Comparison of ENCODE assay signal across 27 cellular contexts in the genomic region with DNA sequence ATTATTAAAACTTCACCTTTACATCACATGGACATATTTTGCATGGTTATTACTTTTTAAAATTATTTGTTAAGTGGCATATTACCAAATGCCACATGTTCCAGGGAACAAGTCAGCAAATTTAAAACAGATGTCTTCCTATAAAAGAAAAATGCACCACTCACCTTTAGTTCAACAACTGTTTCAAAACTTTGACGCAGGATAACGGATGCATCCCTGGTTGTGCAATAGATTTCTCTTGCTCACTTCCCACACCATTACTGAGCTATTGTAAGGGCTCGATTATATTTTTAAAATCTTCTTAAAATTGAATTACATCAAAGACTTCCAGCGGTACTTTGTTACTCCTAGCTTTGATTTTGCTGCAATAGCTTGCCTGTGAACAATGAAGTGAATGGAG.
"Had no signal": no experiment of that assay in that cellular context is flagged by ENCODE, and none has a peak within 500 bp of the region (broad histone marks: within the 10 kb centered on the region; RNA-seq: fewer than 3 reads in every experiment).

No MANE protein-coding gene starts in this region.

- DNase-seq: activated CD4-positive, alpha-beta T cell treated with anti-CD3 and anti-CD28 coated beads, Interleukin-2, amount 10 ng/mL, durations not matched to agents 24 days and 14 days; activated CD4-positive, alpha-beta T cell treated with anti-CD3 and anti-CD28 coated beads, Interleukin-2, amount 50 U/mL, for 4 hours; activated CD8-positive, alpha-beta T cell treated with anti-CD3 and anti-CD28 coated beads for 36 hours; activated gamma-delta T cell treated with Interleukin-2 at 50 U/mL for 16 hours; activated naive CD4-positive, alpha-beta T cell treated with anti-CD3 and anti-CD28 coated beads for 36 hours; activated T-cell treated with anti-CD3 and anti-CD28 coated beads, Interleukin-2, amount 50 U/mL, for 24 hours; amniotic stem cell; aorta; brain microvascular endothelial cell; central memory CD4-positive, alpha-beta T cell; MM.1S; NCI-H1105; NCI-H1417 treated with DMSO at 0.1 percent for 48 hours; NCI-H187 treated with DMSO at 0.1 percent for 48 hours; NCI-H2081; NCI-H2171 treated with DMSO at 0.1 percent for 48 hours; NCI-H2227 treated with DMSO at 0.1 percent for 48 hours; NCI-H446; NCI-H510A treated with DMSO at 0.1 percent for 48 hours; SHP77; SJCRH30; T1000 had no signal

- H3K4me3 ChIP-seq: SJCRH30, SK-N-MC had no signal

- ATAC-seq: activated CD8-positive, alpha-beta T cell treated with anti-CD3 and anti-CD28 coated beads for 36 hours; activated naive CD4-positive, alpha-beta T cell treated with anti-CD3 and anti-CD28 coated beads, Interleukin-2, amount 50 U/mL, for 72 hours; Panc1 had no signal

- H3K36me3 ChIP-seq: brain microvascular endothelial cell, SJCRH30 had no signal

- H3K9ac ChIP-seq: KMS-11 had no signal

- H3K4me1 Mint-ChIP-seq: activated CD4-positive, alpha-beta T cell treated with anti-CD3 and anti-CD28 coated beads, Interleukin-2, amount 10 ng/mL, durations not matched to agents 24 days and 14 days had no signal

- H3K27ac ChIP-seq: brain microvascular endothelial cell, KMS-11, SJCRH30, SK-N-MC had no signal

- H3K4me3 Mint-ChIP-seq: activated CD4-positive, alpha-beta T cell treated with anti-CD3 and anti-CD28 coated beads, Interleukin-2, amount 10 ng/mL, durations not matched to agents 24 days and 14 days; activated CD8-positive, alpha-beta T cell treated with anti-CD3 and anti-CD28 coated beads for 36 hours; activated naive CD4-positive, alpha-beta T cell treated with anti-CD3 and anti-CD28 coated beads for 36 hours; activated T-cell treated with anti-CD3 and anti-CD28 coated beads, Interleukin-2, amount 50 U/mL, for 24 hours; activated T-helper 1 cell treated with anti-CD3 and anti-CD28 coated beads, Interleukin-12 subunit alpha, Interleukin-12 subunit beta, Interleukin-2, Interleukin-4 antibody, amounts not matched to agents 30 ng/mL and 10 ng/mL and 1 ng/mL, durations not matched to agents 14 hours and 24 hours and 36 hours had no signal

- H3K27ac Mint-ChIP-seq: activated CD4-positive, alpha-beta T cell treated with anti-CD3 and anti-CD28 coated beads, Interleukin-2, amount 10 ng/mL, durations not matched to agents 24 days and 14 days; activated CD8-positive, alpha-beta T cell treated with anti-CD3 and anti-CD28 coated beads for 36 hours; activated naive CD4-positive, alpha-beta T cell treated with anti-CD3 and anti-CD28 coated beads for 36 hours; activated naive CD4-positive, alpha-beta T cell treated with anti-CD3 and anti-CD28 coated beads, Interleukin-2, amount 50 U/mL, for 72 hours; activated T-cell treated with anti-CD3 and anti-CD28 coated beads, Interleukin-2, amount 50 U/mL, for 24 hours; activated T-helper 1 cell treated with anti-CD3 and anti-CD28 coated beads, Interleukin-12 subunit alpha, Interleukin-12 subunit beta, Interleukin-2, Interleukin-4 antibody, amounts not matched to agents 30 ng/mL and 10 ng/mL and 1 ng/mL, durations not matched to agents 14 hours and 24 hours and 36 hours had no signal

- H3K27me3 ChIP-seq: brain microvascular endothelial cell, SJCRH30 had no signal

- H3K27me3 Mint-ChIP-seq: activated CD4-positive, alpha-beta T cell treated with anti-CD3 and anti-CD28 coated beads, Interleukin-2, amount 10 ng/mL, durations not matched to agents 24 days and 14 days; activated CD8-positive, alpha-beta T cell treated with anti-CD3 and anti-CD28 coated beads for 36 hours; activated T-cell treated with anti-CD3 and anti-CD28 coated beads, Interleukin-2, amount 50 U/mL, for 24 hours had no signal

- H3K9me3 ChIP-seq: SJCRH30 had no signal

- H3K4me2 ChIP-seq: KMS-11 had no signal

- H3K9me3 Mint-ChIP-seq: activated CD4-positive, alpha-beta T cell treated with anti-CD3 and anti-CD28 coated beads, Interleukin-2, amount 10 ng/mL, durations not matched to agents 24 days and 14 days; activated naive CD4-positive, alpha-beta T cell treated with anti-CD3 and anti-CD28 coated beads for 36 hours; activated T-helper 1 cell treated with anti-CD3 and anti-CD28 coated beads, Interleukin-12 subunit alpha, Interleukin-12 subunit beta, Interleukin-2, Interleukin-4 antibody, amounts not matched to agents 30 ng/mL and 10 ng/mL and 1 ng/mL, durations not matched to agents 14 hours and 24 hours and 36 hours had no signal

- H3K36me3 Mint-ChIP-seq: activated naive CD4-positive, alpha-beta T cell treated with anti-CD3 and anti-CD28 coated beads, Interleukin-2, amount 50 U/mL, for 72 hours had no signal

- H3K4me1 ChIP-seq: SJCRH30 had no signal
